Comparison of ENCODE assay signal across 1 cellular context in the genomic region with DNA sequence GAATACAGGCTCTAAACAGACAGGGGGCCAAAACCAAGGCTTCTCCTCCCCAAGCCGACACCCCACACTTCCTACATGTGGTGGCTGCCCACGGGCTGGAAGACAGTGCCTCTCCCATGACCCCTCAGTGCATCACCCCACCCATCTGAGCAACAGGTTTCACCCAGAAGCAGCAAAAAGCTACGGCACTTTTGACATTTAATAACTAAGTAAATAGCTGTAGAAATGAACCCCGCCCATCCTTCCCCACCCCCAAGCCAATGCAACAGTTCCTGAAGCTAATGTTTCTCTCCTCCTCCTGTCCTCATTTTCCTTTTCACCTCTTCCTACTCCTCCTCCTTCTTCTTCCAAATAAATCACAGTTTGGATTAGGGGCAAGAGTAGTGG.
TF ChIP-seq lines count a peak whose summit lies in the region.

No MANE protein-coding gene starts in this region.

TF ChIP-seq in A549, 52 proteins besides CTCF, POLR2A, EP300 and RAD21 (continued from another document):
- TF ChIP-seq MYC (IDR thresholded peaks at IDR 0.05; ENCODE audit: borderline replicate concordance, low read length) (no peak), FOXS1 (CRISPR knock-in tag; IDR thresholded peaks at IDR 0.05) (no peak), ESRRA (IDR thresholded peaks at IDR 0.05; ENCODE audit: borderline replicate concordance, low read length) (no peak), NPAS2 (CRISPR knock-in tag; IDR thresholded peaks at IDR 0.05; ENCODE audit: borderline replicate concordance) (no peak), EHF (CRISPR knock-in tag; IDR thresholded peaks at IDR 0.05) (no peak), HDAC2 (IDR thresholded peaks at IDR 0.05) (no peak), FOSL2 (IDR thresholded peaks at IDR 0.05) (no peak), FOSL2 (CRISPR knock-in tag; IDR thresholded peaks at IDR 0.05) (no peak), ZFP36 (IDR thresholded peaks at IDR 0.05; ENCODE audit: borderline replicate concordance, partially characterized antibody) (no peak), HOXA7 (CRISPR knock-in tag; IDR thresholded peaks at IDR 0.05) (no peak), ZC3H11A (IDR thresholded peaks at IDR 0.05) (no peak), RNF2 (IDR thresholded peaks at IDR 0.05; ENCODE audit: borderline replicate concordance, low read depth) (no peak), EHMT2 (IDR thresholded peaks at IDR 0.05; ENCODE audit: low read depth) (no peak), PHF8 (IDR thresholded peaks at IDR 0.05; ENCODE audit: borderline replicate concordance, low read depth) (no peak), RFX5 (IDR thresholded peaks at IDR 0.05) (no peak), RCOR1 (IDR thresholded peaks at IDR 0.05; ENCODE audit: low read depth, low read length) (no peak)
